8 cellular contexts compared by ENCODE assay signal in genomic region chr2:85577386-85578242, GRCh38. TPM values are rescaled to one million over a fixed set of nuclear protein-coding genes. Genes with fewer than 3 reads are reported as not detected.
A peak's percentile ranks its signal among the peaks of the same experiment; 100 is the strongest.
DNase-seq lines count a peak whose midpoint lies in the region; ATAC-seq and TF ChIP-seq lines count a peak whose summit lies in the region.

VAMP8 (plus strand) TSS chr2:85577586; CDS start chr2:85577647, 61 bp downstream.

- peaks cover 98% of the 10 kb centered on the region for H3K27me3 ChIP-seq in neural progenitor cell
- no peaks in the 10 kb centered on the region for H3K27me3 ChIP-seq in tibial nerve
- H3K27me3 ChIP-seq in BE2C, result no peaks in the 10 kb centered on the region

- peak within 1 kb of the TSS; percentile 95 for H3K4me3 Mint-ChIP-seq in activated CD8-positive, alpha-beta T cell treated with anti-CD3 and anti-CD28 coated beads, Interleukin-2, amount 10 ng/mL, durations not matched to agents 7 days and 5 days
- H3K4me3 Mint-ChIP-seq in neural progenitor cell, result peak within 1 kb of the TSS; percentile 75

- peak within 1 kb of the TSS; percentile 76 for H2AFZ ChIP-seq in neural progenitor cell (replicated peaks)

- H3K9me3 ChIP-seq in neural progenitor cell (ENCODE audit: low read depth) (no peaks in the 10 kb centered on the region), tibial nerve (no peaks in the 10 kb centered on the region), BE2C (no peaks in the 10 kb centered on the region)

- CTCF ChIA-PET in activated CD8-positive, alpha-beta T cell treated with anti-CD3 and anti-CD28 coated beads, Interleukin-2, amount 10 ng/mL, durations not matched to agents 7 days and 5 days (lab: Charles Lee), result interaction anchor here (0.7 to 1.8 kb wide), 6 partner anchors 10 to 608 kb away, joined by 3 to 6 read pairs (median 4); partner anchors contain the start of gene GGCX

- WGBS in tibial nerve, 2 donors, result 50 to 52% methylated on average over 19 of the region's 19 CpGs

- H3K36me3 ChIP-seq in neural progenitor cell (no peaks in the 10 kb centered on the region), tibial nerve (no peaks in the 10 kb centered on the region), BE2C (no peaks in the 10 kb centered on the region)

- H3K27ac Mint-ChIP-seq in activated CD8-positive, alpha-beta T cell treated with anti-CD3 and anti-CD28 coated beads, Interleukin-2, amount 10 ng/mL, durations not matched to agents 7 days and 5 days, result peak within 1 kb of the TSS; percentile 85
- peak within 1 kb of the TSS; percentile 96 for H3K27ac Mint-ChIP-seq in neural progenitor cell

- no peaks in the 10 kb centered on the region for H3K9me3 Mint-ChIP-seq in activated CD8-positive, alpha-beta T cell treated with anti-CD3 and anti-CD28 coated beads, Interleukin-2, amount 10 ng/mL, durations not matched to agents 7 days and 5 days (ENCODE audit: insufficient read depth)
- no peaks in the 10 kb centered on the region for H3K9me3 Mint-ChIP-seq in neural progenitor cell

- peaks cover 10% of the 10 kb centered on the region for H3F3A ChIP-seq in neural progenitor cell (ENCODE audit: low read depth)

- H3K4me1 Mint-ChIP-seq in activated CD8-positive, alpha-beta T cell treated with anti-CD3 and anti-CD28 coated beads, Interleukin-2, amount 10 ng/mL, durations not matched to agents 7 days and 5 days (ENCODE audit: low read depth), result peaks cover 37% of the 10 kb centered on the region
- peaks cover 47% of the 10 kb centered on the region for H3K4me1 Mint-ChIP-seq in neural progenitor cell

- TF ChIP-seq EP300 in tibial nerve (IDR thresholded peaks at IDR 0.05), result no peak

- ATAC-seq in GM21529 (IDR thresholded peaks at IDR 0.05; ENCODE audit: unreplicated experiment) (peak; percentile 77), esophagus mucosa (peak; percentile 91)
- ATAC-seq in activated CD8-positive, alpha-beta T cell treated with anti-CD3 and anti-CD28 coated beads, Interleukin-2, amount 10 ng/mL, durations not matched to agents 7 days and 5 days, result peak; percentile 87

- H3K4me2 ChIP-seq in neural progenitor cell, result peak within 1 kb of the TSS; percentile 50

- H3K36me3 Mint-ChIP-seq in activated CD8-positive, alpha-beta T cell treated with anti-CD3 and anti-CD28 coated beads, Interleukin-2, amount 10 ng/mL, durations not matched to agents 7 days and 5 days (ENCODE audit: low read depth), result peaks cover 32% of the 10 kb centered on the region
- peaks cover 2% of the 10 kb centered on the region for H3K36me3 Mint-ChIP-seq in neural progenitor cell

- TF ChIP-seq CTCF in NB4 (IDR thresholded peaks at IDR 0.05; ENCODE audit: low read depth, low read length) (no peak), neural progenitor cell (IDR thresholded peaks at IDR 0.05) (no peak), tibial nerve (IDR thresholded peaks at IDR 0.05) (no peak), BE2C (IDR thresholded peaks at IDR 0.05; ENCODE audit: low read depth, low read length) (no peak)

- peaks cover 2% of the 10 kb centered on the region for H3K27me3 Mint-ChIP-seq in activated CD8-positive, alpha-beta T cell treated with anti-CD3 and anti-CD28 coated beads, Interleukin-2, amount 10 ng/mL, durations not matched to agents 7 days and 5 days (ENCODE audit: low read depth)
- peaks cover 9% of the 10 kb centered on the region for H3K27me3 Mint-ChIP-seq in neural progenitor cell (ENCODE audit: insufficient read depth, low read depth)

- H3K4me3 ChIP-seq in NB4 (ENCODE audit: low read depth, low read length) (peak within 1 kb of the TSS; percentile 94), neural progenitor cell (peak within 1 kb of the TSS; percentile 35), tibial nerve (peak within 1 kb of the TSS in 2 of 4 donors; percentile 38 to 42), BE2C (ENCODE audit: low read depth, low read length) (no peak within 1 kb of the TSS)

- POLR2A ChIA-PET in activated CD8-positive, alpha-beta T cell treated with anti-CD3 and anti-CD28 coated beads, Interleukin-2, amount 10 ng/mL, durations not matched to agents 7 days and 5 days (lab: Charles Lee), result interaction anchor here (0.6 to 3.3 kb wide), 9 partner anchors 10 to 250 kb away, joined by 3 to 26 read pairs (median 3); partner anchors contain the start of genes C2orf68, ELMOD3, GGCX and MAT2A

- DNase-seq in DMS53 treated with DMSO at 0.1 percent for 48 hours (lab: John Stamatoyannopoulos, UW; ENCODE audit: unreplicated experiment) (peak; percentile 86), NB4 (ENCODE audit: low read depth) (peak; percentile 87), neural progenitor cell (ENCODE audit: low spot score) (peak; percentile 31), tibial nerve (ENCODE audit: low spot score in 2 of 2) (no peak), BE2C (no peak)
- DNase-seq in activated CD8-positive, alpha-beta T cell treated with anti-CD3 and anti-CD28 coated beads, Interleukin-2, amount 10 ng/mL, durations not matched to agents 7 days and 5 days, result peak; percentile 73

- H3K27ac ChIP-seq in neural progenitor cell, result no peak within 1 kb of the TSS
- peak within 1 kb of the TSS in 3 of 4 donors; percentile 69 to 78 (median 76) for H3K27ac ChIP-seq in tibial nerve

- peak; percentile 82 for TF ChIP-seq POLR2A in NB4 (IDR thresholded peaks at IDR 0.05; ENCODE audit: extremely low read depth, insufficient read length)
- TF ChIP-seq POLR2A in tibial nerve (IDR thresholded peaks at IDR 0.05), result no peak

- no peak within 1 kb of the TSS for H3K9ac ChIP-seq in neural progenitor cell

- no peaks in the 10 kb centered on the region for H3K79me2 ChIP-seq in neural progenitor cell (ENCODE audit: low read depth)

- H3K4me1 ChIP-seq in neural progenitor cell, result peaks cover 28% of the 10 kb centered on the region
- H3K4me1 ChIP-seq in tibial nerve, result peaks cover 0 to 38% (median 19%) of the 10 kb centered on the region in 4 donors
- H3K4me1 ChIP-seq in BE2C, result no peaks in the 10 kb centered on the region

- H4K20me1 ChIP-seq in neural progenitor cell (ENCODE audit: low read depth), result no peaks in the 10 kb centered on the region

RNA-seq across cellular contexts. Expression of gene VAMP8, which starts in this region (rescaled TPM):
- total RNA-seq in activated CD8-positive, alpha-beta T cell treated with anti-CD3 and anti-CD28 coated beads, Interleukin-2, amount 10 ng/mL, durations not matched to agents 7 days and 5 days, result 100 to 1,000 TPM; 141 to 148 TPM
- total RNA-seq in esophagus mucosa, result 264 TPM
- total RNA-seq in neural progenitor cell (ENCODE audit: low replicate concordance), result 0.52 and 2.4 TPM in 2 replicates
- total RNA-seq in tibial nerve, result 10 to 100 TPM in 2 of 4 donors, 1 to 10 TPM in 2; 4.3 to 24.0 (median 11.8) TPM
- polyA plus RNA-seq in BE2C (2012; ENCODE audit: insufficient read depth, insufficient read length, low read depth), result 1.4 TPM

Comparison
In these comparisons a context has a peak if more than half of its experiments do, and no peak if none do; other contexts are left out.
1. RNA of gene VAMP8 (total RNA-seq): 264 TPM in esophagus mucosa (single experiment) and 141 to 148 TPM in activated CD8-positive, alpha-beta T cell treated with anti-CD3 and anti-CD28 coated beads, Interleukin-2, amount 10 ng/mL, durations not matched to agents 7 days and 5 days; 4.3 to 24.0 TPM in tibial nerve and 0.52 to 2.4 TPM in neural progenitor cell; every median in the first group is over 4 times any median in the second.
2. DNase-seq: peak in DMS53 treated with DMSO at 0.1 percent for 48 hours (single experiment), NB4 (single experiment), activated CD8-positive, alpha-beta T cell treated with anti-CD3 and anti-CD28 coated beads, Interleukin-2, amount 10 ng/mL, durations not matched to agents 7 days and 5 days (single experiment) and neural progenitor cell (single experiment); none in tibial nerve (0 of 2) and BE2C (single experiment).
3. Peak in every context shown above with its lines, with median percentiles within 50 percentile points of each other: ATAC-seq.